Comparison of ENCODE assay signal across 1 cellular context in genomic region chr6:157838718-157839430, GRCh38.
A peak's percentile ranks its signal among the peaks of the same experiment; 100 is the strongest.
TF ChIP-seq lines count a peak whose summit lies in the region.

No MANE protein-coding gene starts in this region.

TF ChIP-seq in endothelial cell of umbilical vein, 7 proteins besides CTCF, POLR2A, EP300 and RAD21:
- TF ChIP-seq FOS (IDR thresholded peaks at IDR 0.05; ENCODE audit: borderline replicate concordance, insufficient read depth, low read length): peak; percentile 10
- TF ChIP-seq JUN (IDR thresholded peaks at IDR 0.05; ENCODE audit: borderline replicate concordance, insufficient read depth, insufficient read length, low read depth): no peak
